Comparison of ENCODE assay signal across 14 cellular contexts in genomic region chr14:31418440-31418839, GRCh38. TPM values are rescaled to one million over a fixed set of nuclear protein-coding genes. Genes with fewer than 3 reads are reported as not detected.
DNase-seq lines count a peak whose midpoint lies in the region; ATAC-seq and TF ChIP-seq lines count a peak whose summit lies in the region.
"Had no signal": no experiment of that assay in that cellular context is flagged by ENCODE, and none has a peak within 500 bp of the region (broad histone marks: within the 10 kb centered on the region; RNA-seq: fewer than 3 reads in every experiment).

No MANE protein-coding gene starts in this region.

- no peaks in the 10 kb centered on the region for H3F3A ChIP-seq in OCI-LY1 (ENCODE audit: insufficient read depth, low read length)

- 86% methylated on average over 1 of the region's 1 CpG for WGBS in hepatocyte (ENCODE audit: low lambda C conversion rate, missing lambda C conversion rate)

- TF ChIP-seq CTCF in OCI-LY1 (IDR thresholded peaks at IDR 0.05; ENCODE audit: low read length) (no peak), hepatocyte (IDR thresholded peaks at IDR 0.05; ENCODE audit: poor library complexity) (no peak)

- H3K27ac ChIP-seq in OCI-LY1 (ENCODE audit: low read depth, low read length, poor library complexity, severe bottlenecking): no peak overlapping the region
- no peak overlapping the region for H3K27ac ChIP-seq in hepatocyte

- H3K9me3 ChIP-seq in OCI-LY1 (ENCODE audit: low read length): no peaks in the 10 kb centered on the region
- H3K9me3 ChIP-seq in hepatocyte (ENCODE audit: low read depth): no peaks in the 10 kb centered on the region
- H3K9me3 ChIP-seq: tibial nerve had no signal

- H3K4me1 Mint-ChIP-seq in activated T-cell treated with anti-CD3 and anti-CD28 coated beads, Interleukin-2, amount 50 U/mL, for 4 hours (ENCODE audit: low read depth): peaks cover 29% of the 10 kb centered on the region
- peaks cover 37% of the 10 kb centered on the region for H3K4me1 Mint-ChIP-seq in activated T-cell treated with anti-CD3 and anti-CD28 coated beads, Interleukin-2, amount 50 U/mL, for 24 hours (ENCODE audit: low read depth)
- H3K4me1 Mint-ChIP-seq in stimulated activated effector memory CD8-positive, alpha-beta T cell treated with anti-CD3 and anti-CD28 coated beads, Interleukin-12 subunit alpha, Interleukin-12 subunit beta, amount 100 ng/mL, for 72 hours: peaks cover 44% of the 10 kb centered on the region

- H3K9ac ChIP-seq in OCI-LY1 (ENCODE audit: low read length): no peak overlapping the region

- H3K4me2 ChIP-seq in OCI-LY1 (ENCODE audit: low read length) (peak overlapping the region; percentile 27; the same call in 1 of the 2 replicates), hepatocyte (peak overlapping the region; percentile 84)

- H3K36me3 ChIP-seq in OCI-LY1 (ENCODE audit: insufficient read depth, low read length) (no peaks in the 10 kb centered on the region), hepatocyte (replicated peaks; ENCODE audit: insufficient read depth, low read depth) (no peaks in the 10 kb centered on the region)
- H3K36me3 ChIP-seq: tibial nerve had no signal

- H3K9me3 Mint-ChIP-seq in activated T-cell treated with anti-CD3 and anti-CD28 coated beads, Interleukin-2, amount 50 U/mL, for 4 hours: no peaks in the 10 kb centered on the region
- H3K9me3 Mint-ChIP-seq in activated T-cell treated with anti-CD3 and anti-CD28 coated beads, Interleukin-2, amount 50 U/mL, for 24 hours: no peaks in the 10 kb centered on the region
- H3K9me3 Mint-ChIP-seq in stimulated activated effector memory CD8-positive, alpha-beta T cell treated with anti-CD3 and anti-CD28 coated beads, Interleukin-12 subunit alpha, Interleukin-12 subunit beta, amount 100 ng/mL, for 72 hours: no peaks in the 10 kb centered on the region
- H3K9me3 Mint-ChIP-seq: naive thymus-derived CD4-positive, alpha-beta T cell had no signal

- H2AFZ ChIP-seq in OCI-LY1 (ENCODE audit: low read length) (no peak overlapping the region), hepatocyte (no peak overlapping the region)

- H3K4me3 Mint-ChIP-seq in activated T-cell treated with anti-CD3 and anti-CD28 coated beads, Interleukin-2, amount 50 U/mL, for 4 hours: peak overlapping the region; percentile 5
- H3K4me3 Mint-ChIP-seq in activated T-cell treated with anti-CD3 and anti-CD28 coated beads, Interleukin-2, amount 50 U/mL, for 24 hours: no peak overlapping the region
- peak overlapping the region; percentile 23 for H3K4me3 Mint-ChIP-seq in stimulated activated effector memory CD8-positive, alpha-beta T cell treated with anti-CD3 and anti-CD28 coated beads, Interleukin-12 subunit alpha, Interleukin-12 subunit beta, amount 100 ng/mL, for 72 hours

- no peak for DNase-seq in activated T-cell treated with anti-CD3 and anti-CD28 coated beads, Interleukin-2, amount 50 U/mL, for 4 hours
- DNase-seq in activated T-cell treated with anti-CD3 and anti-CD28 coated beads, Interleukin-2, amount 50 U/mL, for 24 hours: no peak
- no peak for DNase-seq in hepatocyte (ENCODE audit: low spot score)
- no peak for DNase-seq in stimulated activated effector memory CD8-positive, alpha-beta T cell treated with anti-CD3 and anti-CD28 coated beads, Interleukin-12 subunit alpha, Interleukin-12 subunit beta, amount 100 ng/mL, for 72 hours (ENCODE audit: low spot score in 2 of 2)
- no peak for DNase-seq in NCI-H2171 (lab: John Stamatoyannopoulos, UW)
- DNase-seq in OCI-M2 (lab: John Stamatoyannopoulos, UW; ENCODE audit: unreplicated experiment): no peak
- no peak for DNase-seq in NCI-H446 treated with DMSO at 0.1 percent for 48 hours (lab: John Stamatoyannopoulos, UW)
- DNase-seq: activated CD4-positive, alpha-beta T cell treated with anti-CD3 and anti-CD28 coated beads for 4 hours; effector CD4-positive, alpha-beta T cell; naive thymus-derived CD4-positive, alpha-beta T cell; NCI-H1694 treated with DMSO at 0.1 percent for 48 hours; stimulated activated CD4-positive, alpha-beta T cell treated with anti-CD3 and anti-CD28 coated beads, Interleukin-12 subunit alpha, Interleukin-12 subunit beta, amount 100 ng/mL, for 4 hours had no signal

- H3K27me3 Mint-ChIP-seq in activated T-cell treated with anti-CD3 and anti-CD28 coated beads, Interleukin-2, amount 50 U/mL, for 4 hours (ENCODE audit: low read depth): no peaks in the 10 kb centered on the region
- H3K27me3 Mint-ChIP-seq in activated T-cell treated with anti-CD3 and anti-CD28 coated beads, Interleukin-2, amount 50 U/mL, for 24 hours: no peaks in the 10 kb centered on the region

- peaks cover 42% of the 10 kb centered on the region for H3K4me1 ChIP-seq in OCI-LY1 (ENCODE audit: insufficient read depth, low read length, severe bottlenecking)
- H3K4me1 ChIP-seq in hepatocyte (ENCODE audit: insufficient read depth): peaks cover 12% of the 10 kb centered on the region

- no peak overlapping the region for H3K27ac Mint-ChIP-seq in activated T-cell treated with anti-CD3 and anti-CD28 coated beads, Interleukin-2, amount 50 U/mL, for 24 hours
- H3K27ac Mint-ChIP-seq in stimulated activated effector memory CD8-positive, alpha-beta T cell treated with anti-CD3 and anti-CD28 coated beads, Interleukin-12 subunit alpha, Interleukin-12 subunit beta, amount 100 ng/mL, for 72 hours: no peak overlapping the region

- no peak for ATAC-seq in activated T-cell treated with anti-CD3 and anti-CD28 coated beads, Interleukin-2, amount 50 U/mL, for 4 hours
- no peak for ATAC-seq in stimulated activated effector memory CD8-positive, alpha-beta T cell treated with anti-CD3 and anti-CD28 coated beads, Interleukin-12 subunit alpha, Interleukin-12 subunit beta, amount 100 ng/mL, for 72 hours
- ATAC-seq: naive thymus-derived CD4-positive, alpha-beta T cell had no signal

- H3K36me3 Mint-ChIP-seq in activated T-cell treated with anti-CD3 and anti-CD28 coated beads, Interleukin-2, amount 50 U/mL, for 4 hours (ENCODE audit: insufficient read depth): no peaks in the 10 kb centered on the region
- H3K36me3 Mint-ChIP-seq in activated T-cell treated with anti-CD3 and anti-CD28 coated beads, Interleukin-2, amount 50 U/mL, for 24 hours (ENCODE audit: low read depth): peaks cover 2% of the 10 kb centered on the region
- peaks cover 10% of the 10 kb centered on the region for H3K36me3 Mint-ChIP-seq in stimulated activated effector memory CD8-positive, alpha-beta T cell treated with anti-CD3 and anti-CD28 coated beads, Interleukin-12 subunit alpha, Interleukin-12 subunit beta, amount 100 ng/mL, for 72 hours
- H3K36me3 Mint-ChIP-seq: naive thymus-derived CD4-positive, alpha-beta T cell had no signal

- H4K20me1 ChIP-seq in OCI-LY1 (ENCODE audit: insufficient read depth, low read length): no peaks in the 10 kb centered on the region
- H4K20me1 ChIP-seq in hepatocyte (ENCODE audit: insufficient read depth, poor library complexity, severe bottlenecking): no peaks in the 10 kb centered on the region

- H3K4me3 ChIP-seq in OCI-LY1 (ENCODE audit: low read depth, low read length, poor library complexity, severe bottlenecking) (no peak overlapping the region), hepatocyte (peak overlapping the region; percentile 75)

- H3K27me3 ChIP-seq in OCI-LY1 (ENCODE audit: insufficient read depth, low read length) (no peaks in the 10 kb centered on the region), hepatocyte (no peaks in the 10 kb centered on the region)
- H3K27me3 ChIP-seq: tibial nerve had no signal

- H3K9me2 ChIP-seq in OCI-LY1 (ENCODE audit: low read depth, low read length) (no peaks in the 10 kb centered on the region), hepatocyte (replicated peaks; ENCODE audit: insufficient read depth) (no peaks in the 10 kb centered on the region)

- peaks cover 11% of the 10 kb centered on the region; the same call in 1 of the 2 replicates for H3K79me2 ChIP-seq in OCI-LY1 (ENCODE audit: insufficient read depth, low read length)
- peaks cover 60% of the 10 kb centered on the region for H3K79me2 ChIP-seq in hepatocyte

RNA-seq across cellular contexts. Expression of gene HEATR5A, which starts 1.9 kb away (rescaled TPM):
- 10 to 100 TPM; 10.7 to 13.0 (median 12.0) TPM for total RNA-seq in activated T-cell treated with anti-CD3 and anti-CD28 coated beads, Interleukin-2, amount 50 U/mL, for 4 hours
- 22.2 and 25.3 TPM in 2 replicates for total RNA-seq in hepatocyte
- 14.9 and 17.9 TPM in 2 replicates for polyA plus RNA-seq in hepatocyte

RNA-seq across cellular contexts. Expression of gene DTD2, which starts 38.9 kb away (rescaled TPM):
- 10 to 100 TPM; 29.0 to 31.8 (median 30.2) TPM for total RNA-seq in activated T-cell treated with anti-CD3 and anti-CD28 coated beads, Interleukin-2, amount 50 U/mL, for 4 hours
- 36.6 and 49.2 TPM in 2 replicates for total RNA-seq in hepatocyte
- polyA plus RNA-seq in hepatocyte: 13.1 and 13.7 TPM in 2 replicates
